In the genomic region with DNA sequence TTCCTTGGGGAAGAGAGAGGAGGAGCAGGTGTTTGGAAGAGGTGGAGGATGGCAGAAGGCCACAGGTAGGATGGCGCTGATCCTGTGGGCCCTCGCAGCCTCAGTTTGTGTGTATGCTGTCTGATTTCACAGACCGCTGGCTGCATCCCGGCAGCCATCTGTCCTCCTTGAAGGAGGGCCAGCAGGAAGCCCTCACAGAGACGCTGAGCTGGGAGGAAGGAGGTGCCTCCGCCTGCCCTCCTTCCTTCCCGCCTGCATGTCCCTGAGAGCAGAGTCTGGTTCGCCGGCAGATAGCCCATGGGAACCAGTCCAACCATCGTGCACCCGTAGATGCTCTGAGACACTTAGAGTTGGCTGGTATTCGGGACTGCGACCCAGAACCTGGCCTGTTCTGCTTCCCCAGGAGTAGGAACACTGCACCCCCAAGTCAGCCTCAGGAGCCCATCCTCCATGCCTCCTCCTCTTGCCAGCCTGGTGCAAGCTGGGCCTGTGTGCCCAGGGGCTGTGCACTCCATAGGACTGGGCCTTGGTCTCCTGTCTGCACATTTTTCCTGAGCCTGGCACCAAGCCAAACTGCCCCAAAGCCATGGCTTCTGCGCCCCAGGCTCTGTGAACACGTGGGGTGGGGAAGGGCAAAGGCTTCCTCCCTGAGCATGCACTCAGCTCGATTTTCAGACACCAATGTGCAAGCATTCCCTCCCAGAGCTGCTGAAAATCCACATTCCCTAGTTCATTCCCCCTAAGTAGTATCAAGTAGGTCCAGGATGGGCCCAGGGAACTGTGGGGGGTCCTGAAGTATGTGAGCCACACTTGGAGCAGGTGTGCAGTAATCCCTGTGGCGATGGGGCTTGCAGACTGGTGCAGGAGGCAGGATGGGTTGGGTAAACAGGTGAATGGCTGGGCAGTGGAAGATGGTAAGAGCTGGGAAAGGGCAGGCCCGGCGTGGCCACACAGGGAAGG, we compare ENCODE assay signal across 15 cellular contexts.
DNase-seq lines count a peak whose midpoint lies in the region; ATAC-seq and TF ChIP-seq lines count a peak whose summit lies in the region.
"Had no signal": no experiment of that assay in that cellular context is flagged by ENCODE, and none has a peak within 500 bp of the region (broad histone marks: within the 10 kb centered on the region; RNA-seq: fewer than 3 reads in every experiment).

No MANE protein-coding gene starts in this region.

- H3K27ac Mint-ChIP-seq in Caco-2 (ENCODE audit: unreplicated experiment), result no peak overlapping the region

- H3K27me3 Mint-ChIP-seq in Caco-2 (ENCODE audit: insufficient read depth, unreplicated experiment), result peaks cover 6% of the 10 kb centered on the region

- no peak for TF ChIP-seq CTCF in SK-N-SH (IDR thresholded peaks at IDR 0.05)
- no peak for TF ChIP-seq CTCF in mucosa of descending colon (IDR thresholded peaks at IDR 0.05)
- no peak for TF ChIP-seq CTCF in Caco-2 (IDR thresholded peaks at IDR 0.05; ENCODE audit: insufficient read depth in 1 of 2, low read depth in 1 of 2, low read length in 1 of 2, severe bottlenecking in 1 of 2, unreplicated experiment in 1 of 2)
- TF ChIP-seq CTCF in MM.1S (IDR thresholded peaks at IDR 0.05; ENCODE audit: low read length), result no peak

- no peaks in the 10 kb centered on the region for H3F3A ChIP-seq in SK-N-SH (replicated peaks; ENCODE audit: insufficient read depth)
- no peaks in the 10 kb centered on the region for H3F3A ChIP-seq in MM.1S (ENCODE audit: insufficient read depth, low read length)

- no peak for TF ChIP-seq EP300 in SK-N-SH (IDR thresholded peaks at IDR 0.05; ENCODE audit: borderline replicate concordance in 1 of 2, low read depth in 1 of 2, low read length in 1 of 2)

- H3K4me3 Mint-ChIP-seq in Caco-2 (ENCODE audit: unreplicated experiment), result no peak overlapping the region

- H3K27me3 ChIP-seq in SK-N-SH (ENCODE audit: insufficient read depth), result no peaks in the 10 kb centered on the region
- no peaks in the 10 kb centered on the region for H3K27me3 ChIP-seq in Caco-2 (replicated peaks; ENCODE audit: control insufficient read depth, insufficient read depth, low read length)
- no peaks in the 10 kb centered on the region for H3K27me3 ChIP-seq in MM.1S (replicated peaks; ENCODE audit: insufficient read depth, low read length)
- H3K27me3 ChIP-seq: ovary, uterus had no signal

- H3K9me2 ChIP-seq in SK-N-SH (no peaks in the 10 kb centered on the region), MM.1S (replicated peaks; ENCODE audit: insufficient read depth, low read length) (no peaks in the 10 kb centered on the region)

- H3K9ac ChIP-seq in SK-N-SH (no peak overlapping the region), MM.1S (ENCODE audit: low read length) (no peak overlapping the region)

- CTCF ChIA-PET in SK-N-SH (lab: Yijun Ruan, JAX), result interaction anchor here (1.1 to 4.4 kb wide), 4 partner anchors 12 to 369 kb away, joined by 3 to 29 read pairs (median 6); a partner anchor contains a TSS
- CTCF ChIA-PET in Caco-2 (lab: Charles Lee), result interaction anchor here (1.3 kb wide), 1 partner anchor 12 kb away, joined by 4 read pairs; no protein-coding TSS in a partner anchor

- H3K4me1 ChIP-seq in SK-N-SH (ENCODE audit: control insufficient read depth in 1 of 2, insufficient read depth in 2 of 2, low read depth in 1 of 2, low read length in 1 of 2) (peaks cover 13 to 24% of the 10 kb centered on the region in 2 experiments; a peak in 3 of 4 replicates), mucosa of descending colon (ENCODE audit: low read depth) (peaks cover 36% of the 10 kb centered on the region), Caco-2 (no peaks in the 10 kb centered on the region), MM.1S (ENCODE audit: low read length) (no peaks in the 10 kb centered on the region)
- H3K4me1 ChIP-seq: uterus had no signal

- POLR2A ChIA-PET in SK-N-SH (lab: Yijun Ruan, JAX) (no interaction called here), Caco-2 (lab: Charles Lee) (no interaction called here)

- H4K20me1 ChIP-seq in SK-N-SH (ENCODE audit: insufficient read depth) (no peaks in the 10 kb centered on the region), MM.1S (ENCODE audit: insufficient read depth, low read length) (no peaks in the 10 kb centered on the region)

- H3K36me3 Mint-ChIP-seq in Caco-2 (ENCODE audit: insufficient read depth, unreplicated experiment), result no peaks in the 10 kb centered on the region

- BruUV-seq in Caco-2 (replicated peaks; lab: Mats Ljungman, UMichigan), result no TSS peak

- no peaks in the 10 kb centered on the region for H3K9me3 Mint-ChIP-seq in Caco-2 (ENCODE audit: unreplicated experiment)

- H3K4me3 ChIP-seq in SK-N-SH (ENCODE audit: low read depth in 2 of 2, low read length in 1 of 2), result no peak overlapping the region
- no peak overlapping the region for H3K4me3 ChIP-seq in mucosa of descending colon
- no peak overlapping the region for H3K4me3 ChIP-seq in Caco-2 (ENCODE audit: low read depth, low read length)
- no peak overlapping the region for H3K4me3 ChIP-seq in MM.1S (ENCODE audit: low read length)
- H3K4me3 ChIP-seq: ovary, uterus had no signal

- ATAC-seq in mucosa of descending colon, result peak; percentile 38
- ATAC-seq in HG03196 (IDR thresholded peaks at IDR 0.05; ENCODE audit: unreplicated experiment), result no peak

- H3K4me1 Mint-ChIP-seq in Caco-2 (ENCODE audit: low read depth, unreplicated experiment), result peaks cover 7% of the 10 kb centered on the region

- H2AFZ ChIP-seq in SK-N-SH (ENCODE audit: low read depth) (no peak overlapping the region), MM.1S (ENCODE audit: low read length) (no peak overlapping the region)

- no peaks in the 10 kb centered on the region for H3K9me3 ChIP-seq in SK-N-SH
- H3K9me3 ChIP-seq in mucosa of descending colon, result no peaks in the 10 kb centered on the region
- no peaks in the 10 kb centered on the region for H3K9me3 ChIP-seq in Caco-2
- no peaks in the 10 kb centered on the region for H3K9me3 ChIP-seq in MM.1S (replicated peaks; ENCODE audit: insufficient read depth, low read length)
- H3K9me3 ChIP-seq: ovary, uterus had no signal

- DNase-seq in A172 (ENCODE audit: low spot score) (peak; percentile 22), EL (peak; percentile 29), SK-N-SH (no peak), mucosa of descending colon (peak in 1 of 3 donors; percentile 53), Caco-2 (no peak), germinal center (ENCODE audit: low spot score) (no peak), MM.1S (no peak)
- DNase-seq: activated CD4-positive, alpha-beta T cell treated with anti-CD3 and anti-CD28 coated beads, Interleukin-2, amount 50 U/mL, for 4 hours; AML-193; H7; NCI-H226; ovary; uterus had no signal

- no peak for TF ChIP-seq RAD21 in SK-N-SH (IDR thresholded peaks at IDR 0.05; ENCODE audit: low read length)

- H3K4me2 ChIP-seq in SK-N-SH (0 out of 2 replicates have a peak overlapping the region, but pooled peaks have one; percentile 35), MM.1S (ENCODE audit: low read depth, low read length) (no peak overlapping the region)

- H3K27ac ChIP-seq in SK-N-SH (ENCODE audit: low read depth in 2 of 2, low read length in 1 of 2), result peak overlapping the region in 1 of 2 experiments; percentile 60; a peak in 2 of 4 replicates
- no peak overlapping the region for H3K27ac ChIP-seq in MM.1S (ENCODE audit: low read length)
- H3K27ac ChIP-seq: ovary, RWPE1, uterus had no signal

- intact Hi-C loops in mucosa of descending colon (cut with DNase I, micrococcal nuclease) (no loop called here), Caco-2 (cut with micrococcal nuclease; ENCODE audit: unreplicated experiment) (no loop called here)

- 80% methylated on average over 12 of the region's 19 CpGs for WGBS in SK-N-SH (ENCODE audit: low lambda C conversion rate)

- H3K36me3 ChIP-seq in SK-N-SH (replicated peaks in 1 of 2; ENCODE audit: control insufficient read depth in 1 of 2, insufficient read depth in 2 of 2, low read length in 1 of 2) (peaks cover 0 to 3% of the 10 kb centered on the region in 2 experiments), mucosa of descending colon (ENCODE audit: low read depth) (no peaks in the 10 kb centered on the region), Caco-2 (ENCODE audit: control insufficient read depth, insufficient read depth, low read length) (no peaks in the 10 kb centered on the region), MM.1S (replicated peaks; ENCODE audit: insufficient read depth, low read length) (no peaks in the 10 kb centered on the region)
- H3K36me3 ChIP-seq: ovary, uterus had no signal

- H3K79me2 ChIP-seq in SK-N-SH (ENCODE audit: insufficient read depth), result no peaks in the 10 kb centered on the region
- H3K79me2 ChIP-seq in MM.1S (ENCODE audit: low read length), result no peaks in the 10 kb centered on the region

TF ChIP-seq in SK-N-SH, 30 proteins besides CTCF, POLR2A, EP300 and RAD21 (continues in another document):
- no peak for TF ChIP-seq TAF1 (IDR thresholded peaks at IDR 0.05; ENCODE audit: borderline replicate concordance, low read depth, low read length)
- TF ChIP-seq, protein P1, sequence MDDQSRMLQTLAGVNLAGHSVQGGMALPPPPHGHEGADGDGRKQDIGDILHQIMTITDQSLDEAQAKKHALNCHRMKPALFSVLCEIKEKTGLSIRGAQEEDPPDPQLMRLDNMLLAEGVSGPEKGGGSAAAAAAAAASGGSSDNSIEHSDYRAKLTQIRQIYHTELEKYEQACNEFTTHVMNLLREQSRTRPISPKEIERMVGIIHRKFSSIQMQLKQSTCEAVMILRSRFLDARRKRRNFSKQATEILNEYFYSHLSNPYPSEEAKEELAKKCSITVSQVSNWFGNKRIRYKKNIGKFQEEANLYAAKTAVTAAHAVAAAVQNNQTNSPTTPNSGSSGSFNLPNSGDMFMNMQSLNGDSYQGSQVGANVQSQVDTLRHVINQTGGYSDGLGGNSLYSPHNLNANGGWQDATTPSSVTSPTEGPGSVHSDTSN (IDR thresholded peaks at IDR 0.05), result no peak
- TF ChIP-seq GABPA (IDR thresholded peaks at IDR 0.05; ENCODE audit: low read depth), result no peak
- TF ChIP-seq SMC3 (IDR thresholded peaks at IDR 0.05; ENCODE audit: low read depth, low read length), result no peak
- TF ChIP-seq FOXJ3 (CRISPR knock-in tag; IDR thresholded peaks at IDR 0.05), result no peak
- TF ChIP-seq RCOR1 (IDR thresholded peaks at IDR 0.05; ENCODE audit: low read length), result no peak
- TF ChIP-seq, protein P2, sequence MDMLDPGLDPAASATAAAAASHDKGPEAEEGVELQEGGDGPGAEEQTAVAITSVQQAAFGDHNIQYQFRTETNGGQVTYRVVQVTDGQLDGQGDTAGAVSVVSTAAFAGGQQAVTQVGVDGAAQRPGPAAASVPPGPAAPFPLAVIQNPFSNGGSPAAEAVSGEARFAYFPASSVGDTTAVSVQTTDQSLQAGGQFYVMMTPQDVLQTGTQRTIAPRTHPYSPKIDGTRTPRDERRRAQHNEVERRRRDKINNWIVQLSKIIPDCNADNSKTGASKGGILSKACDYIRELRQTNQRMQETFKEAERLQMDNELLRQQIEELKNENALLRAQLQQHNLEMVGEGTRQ (IDR thresholded peaks at IDR 0.05; ENCODE audit: borderline replicate concordance, low read depth, low read length), result no peak
- TF ChIP-seq GATA2 (CRISPR knock-in tag; IDR thresholded peaks at IDR 0.05), result no peak
- no peak for TF ChIP-seq NRF1 (IDR thresholded peaks at IDR 0.05; ENCODE audit: low read depth, low read length)

Comparison
In these comparisons a context has a peak if more than half of its experiments do, and no peak if none do; other contexts are left out.
1. DNase-seq: peak in A172 (single experiment) and EL (single experiment); none in SK-N-SH (single experiment), Caco-2 (0 of 2), germinal center (single experiment) and MM.1S (single experiment).